Comparison of ENCODE assay signal across 21 cellular contexts in the genomic region with DNA sequence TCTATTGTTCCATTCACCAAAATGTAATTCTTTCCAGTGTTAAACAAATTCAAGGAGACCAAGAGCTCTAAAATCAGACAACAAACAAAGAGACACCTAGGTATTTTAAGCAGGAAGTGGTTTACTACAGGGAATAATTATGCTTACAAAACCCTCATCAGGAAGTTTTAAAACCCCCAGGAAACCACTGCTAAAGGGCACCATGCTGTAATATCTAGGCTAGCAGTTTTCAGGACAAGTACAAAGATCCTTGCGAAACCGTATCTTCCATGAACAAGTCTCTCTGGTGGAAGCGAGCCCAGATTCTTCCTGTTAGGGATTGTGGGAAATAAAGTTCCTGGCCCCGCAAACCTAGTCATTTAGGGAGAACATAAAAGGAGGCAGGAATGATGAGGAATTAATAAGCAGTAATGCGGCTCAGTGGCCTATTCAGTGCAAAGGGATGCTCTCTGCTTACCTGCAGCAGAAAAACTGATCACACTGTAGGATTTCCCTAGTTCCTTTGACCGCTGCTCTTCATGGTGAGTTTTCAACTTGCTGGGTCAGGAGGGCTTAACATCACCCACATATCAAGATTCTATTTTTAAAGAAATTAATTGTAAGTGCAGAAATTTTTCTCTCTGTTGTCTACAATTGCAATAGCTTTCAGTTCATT. TPM values are rescaled to one million over a fixed set of nuclear protein-coding genes. Genes with fewer than 3 reads are reported as not detected.
DNase-seq lines count a peak whose midpoint lies in the region; ATAC-seq and TF ChIP-seq lines count a peak whose summit lies in the region.
"Had no signal": no experiment of that assay in that cellular context is flagged by ENCODE, and none has a peak within 500 bp of the region (broad histone marks: within the 10 kb centered on the region; RNA-seq: fewer than 3 reads in every experiment).

No MANE protein-coding gene starts in this region.

- peak overlapping the region; percentile 21 for H3K27ac Mint-ChIP-seq in CD8-positive, alpha-beta T cell
- H3K27ac Mint-ChIP-seq in activated naive CD8-positive, alpha-beta T cell treated with anti-CD3 and anti-CD28 coated beads, Interleukin-2, amount 50 U/mL, for 24 hours = peak overlapping the region; percentile 18
- H3K27ac Mint-ChIP-seq: activated naive CD4-positive, alpha-beta T cell treated with anti-CD3 and anti-CD28 coated beads, Interleukin-2, amount 10 ng/mL, durations not matched to agents 7 days and 5 days; brain; dendritic cell treated with granulocyte-macrophage colony-stimulating factor and Interleukin-4, amounts not matched to agents 40 ng/mL and 50 ng/mL, for 4 days; IgD-negative memory B cell had no signal

- no peaks in the 10 kb centered on the region for H3K9me3 ChIP-seq in CD8-positive, alpha-beta T cell (ENCODE audit: low read length)

- H3K27ac ChIP-seq in CD8-positive, alpha-beta T cell (ENCODE audit: low read depth, low read length) = no peak overlapping the region
- H3K27ac ChIP-seq in brain microvascular endothelial cell = no peak overlapping the region
- H3K27ac ChIP-seq: suprapubic skin had no signal

- H3K4me3 Mint-ChIP-seq in CD8-positive, alpha-beta T cell = no peak overlapping the region
- peak overlapping the region; percentile 13 for H3K4me3 Mint-ChIP-seq in activated naive CD8-positive, alpha-beta T cell treated with anti-CD3 and anti-CD28 coated beads, Interleukin-2, amount 50 U/mL, for 24 hours
- H3K4me3 Mint-ChIP-seq: activated naive CD4-positive, alpha-beta T cell treated with anti-CD3 and anti-CD28 coated beads, Interleukin-2, amount 10 ng/mL, durations not matched to agents 7 days and 5 days; brain; dendritic cell treated with granulocyte-macrophage colony-stimulating factor and Interleukin-4, amounts not matched to agents 40 ng/mL and 50 ng/mL, for 4 days; IgD-negative memory B cell had no signal

- H3K36me3 Mint-ChIP-seq in CD8-positive, alpha-beta T cell = peaks cover 5% of the 10 kb centered on the region
- H3K36me3 Mint-ChIP-seq in activated naive CD8-positive, alpha-beta T cell treated with anti-CD3 and anti-CD28 coated beads, Interleukin-2, amount 50 U/mL, for 24 hours (ENCODE audit: low read depth) = no peaks in the 10 kb centered on the region
- H3K36me3 Mint-ChIP-seq: brain had no signal

- CTCF ChIA-PET in CD8-positive, alpha-beta T cell (lab: Charles Lee) = no interaction called here

- DNase-seq in A172 (ENCODE audit: low spot score) (peak; percentile 8), NCI-H69 (lab: John Stamatoyannopoulos, UW) (peak; percentile 10), brain microvascular endothelial cell (no peak), LoVo (ENCODE audit: low spot score) (no peak), NCI-H1417 (lab: John Stamatoyannopoulos, UW) (no peak)
- no peak for DNase-seq in CD8-positive, alpha-beta T cell
- DNase-seq in activated naive CD8-positive, alpha-beta T cell treated with anti-CD3 and anti-CD28 coated beads, Interleukin-2, amount 50 U/mL, for 24 hours = no peak
- DNase-seq: activated naive CD4-positive, alpha-beta T cell treated with anti-CD3 and anti-CD28 coated beads, Interleukin-2, amount 10 ng/mL, durations not matched to agents 7 days and 5 days; erythroblast; NCI-H1417 treated with DMSO at 0.1 percent for 48 hours; NCI-H2227 treated with DMSO at 0.1 percent for 48 hours; NK-92 treated with Interleukin-12 subunit alpha and Interleukin-12 subunit beta, amount 100 ng/mL, for 24 hours had no signal

- POLR2A ChIA-PET in CD8-positive, alpha-beta T cell (lab: Charles Lee) = no interaction called here

- TF ChIP-seq CTCF in CD8-positive, alpha-beta T cell (IDR thresholded peaks at IDR 0.05) = no peak
- TF ChIP-seq CTCF in brain microvascular endothelial cell (IDR thresholded peaks at IDR 0.05; ENCODE audit: low read depth, low read length, missing control alignments) = no peak

- no peak for ATAC-seq in CD8-positive, alpha-beta T cell
- no peak for ATAC-seq in activated naive CD8-positive, alpha-beta T cell treated with anti-CD3 and anti-CD28 coated beads, Interleukin-2, amount 50 U/mL, for 24 hours
- no peak for ATAC-seq in HG03378 (IDR thresholded peaks at IDR 0.05; ENCODE audit: unreplicated experiment)

- no peaks in the 10 kb centered on the region for H3K27me3 Mint-ChIP-seq in CD8-positive, alpha-beta T cell (ENCODE audit: low read depth)
- peaks cover 4% of the 10 kb centered on the region for H3K27me3 Mint-ChIP-seq in activated naive CD8-positive, alpha-beta T cell treated with anti-CD3 and anti-CD28 coated beads, Interleukin-2, amount 50 U/mL, for 24 hours
- H3K27me3 Mint-ChIP-seq: brain had no signal

- no peaks in the 10 kb centered on the region for H3K27me3 ChIP-seq in CD8-positive, alpha-beta T cell (ENCODE audit: insufficient read depth, low read length)
- no peaks in the 10 kb centered on the region for H3K27me3 ChIP-seq in brain microvascular endothelial cell (replicated peaks)
- H3K27me3 ChIP-seq: suprapubic skin had no signal

- peaks cover 29% of the 10 kb centered on the region for H3K4me1 Mint-ChIP-seq in CD8-positive, alpha-beta T cell (ENCODE audit: low read depth)
- H3K4me1 Mint-ChIP-seq in activated naive CD8-positive, alpha-beta T cell treated with anti-CD3 and anti-CD28 coated beads, Interleukin-2, amount 50 U/mL, for 24 hours = peaks cover 16% of the 10 kb centered on the region
- H3K4me1 Mint-ChIP-seq: brain had no signal

- peaks cover 23% of the 10 kb centered on the region for H3K9me3 Mint-ChIP-seq in CD8-positive, alpha-beta T cell
- peaks cover 18% of the 10 kb centered on the region for H3K9me3 Mint-ChIP-seq in activated naive CD8-positive, alpha-beta T cell treated with anti-CD3 and anti-CD28 coated beads, Interleukin-2, amount 50 U/mL, for 24 hours

- no peaks in the 10 kb centered on the region for H3K36me3 ChIP-seq in CD8-positive, alpha-beta T cell (ENCODE audit: insufficient read depth, low read length)
- no peaks in the 10 kb centered on the region for H3K36me3 ChIP-seq in brain microvascular endothelial cell (replicated peaks)
- H3K36me3 ChIP-seq: suprapubic skin had no signal

- peaks cover 21% of the 10 kb centered on the region for H3K4me1 ChIP-seq in CD8-positive, alpha-beta T cell (ENCODE audit: insufficient read depth, low read length)
- H3K4me1 ChIP-seq: suprapubic skin had no signal

- intact Hi-C loops in CD8-positive, alpha-beta T cell (cut with DNase I, micrococcal nuclease) = no loop called here

- in situ Hi-C loops in brain microvascular endothelial cell (cut with HindIII; ENCODE audit: low pct_ligation_motif_present, low sequenced_read_pairs) = no loop called here

- no peak overlapping the region for H3K4me3 ChIP-seq in CD8-positive, alpha-beta T cell (ENCODE audit: low read depth, low read length)
- no peak overlapping the region for H3K4me3 ChIP-seq in brain microvascular endothelial cell (ENCODE audit: low read depth, low read length)
- H3K4me3 ChIP-seq: skin epidermis, suprapubic skin had no signal

RNA-seq across cellular contexts. Expression of gene ACSM4, which starts 42.8 kb away (rescaled TPM):
- total RNA-seq in A172 (2014; rRNA removed; shearing (Covaris generic)) = not detected in 2 replicates
- not detected for total RNA-seq in CD8-positive, alpha-beta T cell
- total RNA-seq: glomerular endothelial cell, myocyte, posterior vena cava, suprapubic skin had no signal

Comparison
In these comparisons a context has a peak if more than half of its experiments do, and no peak if none do; other contexts are left out.
1. DNase-seq: peak in A172 (single experiment) and NCI-H69 (single experiment); none in CD8-positive, alpha-beta T cell (0 of 7), activated naive CD8-positive, alpha-beta T cell treated with anti-CD3 and anti-CD28 coated beads, Interleukin-2, amount 50 U/mL, for 24 hours (single experiment), brain microvascular endothelial cell (single experiment), LoVo (single experiment) and NCI-H1417 (0 of 3).